ENCODE assay signal across 8 cellular contexts in genomic region chr16:90023078-90023447, GRCh38. TPM values are rescaled to one million over a fixed set of nuclear protein-coding genes. Genes with fewer than 3 reads are reported as not detected.
DNase-seq lines count a peak whose midpoint lies in the region; ATAC-seq and TF ChIP-seq lines count a peak whose summit lies in the region.

No MANE protein-coding gene starts in this region.

- H3K9me3 ChIP-seq in BLaER1 = no peaks in the 10 kb centered on the region
- no peaks in the 10 kb centered on the region for H3K9me3 ChIP-seq in OCI-LY1 (ENCODE audit: low read length)
- no peaks in the 10 kb centered on the region for H3K9me3 ChIP-seq in endodermal cell (ENCODE audit: control insufficient read depth, low read length)

- H3K36me3 Mint-ChIP-seq in endodermal cell (ENCODE audit: low read depth) (no peaks in the 10 kb centered on the region), nephron (ENCODE audit: low read depth) (no peaks in the 10 kb centered on the region)

- H3K4me1 ChIP-seq in BLaER1 (peaks cover 71% of the 10 kb centered on the region), OCI-LY1 (ENCODE audit: insufficient read depth, low read length, severe bottlenecking) (peaks cover 28% of the 10 kb centered on the region), endodermal cell (ENCODE audit: control insufficient read depth, insufficient read depth, low read length) (peaks cover 8% of the 10 kb centered on the region)

- ATAC-seq in GM19035 (IDR thresholded peaks at IDR 0.05; ENCODE audit: unreplicated experiment) = no peak
- no peak for ATAC-seq in GM19455 (IDR thresholded peaks at IDR 0.05; ENCODE audit: unreplicated experiment)

- peak overlapping the region; percentile 74 for H3K4me3 ChIP-seq in BLaER1
- H3K4me3 ChIP-seq in OCI-LY1 (ENCODE audit: low read depth, low read length, poor library complexity, severe bottlenecking) = peak overlapping the region; percentile 62
- H3K4me3 ChIP-seq in endodermal cell (ENCODE audit: low read length) = peak overlapping the region; percentile 88

- H3K27ac ChIP-seq in BLaER1 (peak overlapping the region; percentile 71), OCI-LY1 (ENCODE audit: low read depth, low read length, poor library complexity, severe bottlenecking) (no peak overlapping the region), endodermal cell (ENCODE audit: low read depth, low read length) (peak overlapping the region; percentile 1)

- H3K27ac Mint-ChIP-seq in endodermal cell (no peak overlapping the region), nephron (peak overlapping the region in 1 of 3 experiments; percentile 60)

- no peaks in the 10 kb centered on the region for H3K79me2 ChIP-seq in OCI-LY1 (ENCODE audit: insufficient read depth, low read length)

- H4K20me1 ChIP-seq in BLaER1 = peaks cover 18% of the 10 kb centered on the region
- H4K20me1 ChIP-seq in OCI-LY1 (ENCODE audit: insufficient read depth, low read length) = no peaks in the 10 kb centered on the region

- no peaks in the 10 kb centered on the region for H3K9me3 Mint-ChIP-seq in endodermal cell
- no peaks in the 10 kb centered on the region for H3K9me3 Mint-ChIP-seq in nephron

- H3K9ac ChIP-seq in BLaER1 = peak overlapping the region; percentile 84
- H3K9ac ChIP-seq in OCI-LY1 (ENCODE audit: low read length) = peak overlapping the region; percentile 40; the same call in 1 of the 2 replicates
- H3K9ac ChIP-seq in endodermal cell (ENCODE audit: extremely low read depth, low read length, poor library complexity, severe bottlenecking) = peak overlapping the region; percentile 62

- peaks cover 7% of the 10 kb centered on the region; the same call in 1 of the 2 replicates for H3F3A ChIP-seq in OCI-LY1 (ENCODE audit: insufficient read depth, low read length)

- DNase-seq in endodermal cell (no peak), dedifferentiated amniotic fluid mesenchymal stem cell (ENCODE audit: extremely low spot score) (no peak), T1000 (lab: John Stamatoyannopoulos, UW) (no peak)

- H3K4me2 ChIP-seq in BLaER1 = peak overlapping the region; percentile 97
- peak overlapping the region; percentile 60 for H3K4me2 ChIP-seq in OCI-LY1 (ENCODE audit: low read length)

- 68 to 81% methylated on average over 5 to 7 of the region's 7 CpGs for WGBS in endodermal cell (ENCODE audit: insufficient coverage in 1 of 2, insufficient read length in 1 of 2), 2 experiments

- H3K27me3 ChIP-seq in BLaER1 (peaks cover 19% of the 10 kb centered on the region), OCI-LY1 (ENCODE audit: insufficient read depth, low read length) (0 out of 2 replicates have a peak, but pooled peaks cover 7% of the 10 kb centered on the region), endodermal cell (ENCODE audit: control insufficient read depth, insufficient read depth, low read length, poor library complexity, severe bottlenecking) (no peaks in the 10 kb centered on the region)

- H3K9me2 ChIP-seq in OCI-LY1 (ENCODE audit: low read depth, low read length) = no peaks in the 10 kb centered on the region

- H3K4me1 Mint-ChIP-seq in endodermal cell (peaks cover 21% of the 10 kb centered on the region), nephron (peaks cover 28% of the 10 kb centered on the region)

- H2AFZ ChIP-seq in OCI-LY1 (ENCODE audit: low read length) = no peak overlapping the region

- H3K36me3 ChIP-seq in BLaER1 = no peaks in the 10 kb centered on the region
- H3K36me3 ChIP-seq in OCI-LY1 (ENCODE audit: insufficient read depth, low read length) = no peaks in the 10 kb centered on the region; the same call in 1 of the 2 replicates
- H3K36me3 ChIP-seq in endodermal cell (ENCODE audit: control insufficient read depth, insufficient read depth, low read length) = no peaks in the 10 kb centered on the region

- peak overlapping the region; percentile 67 for H3K4me3 Mint-ChIP-seq in endodermal cell
- peak overlapping the region in 2 of 3 experiments; percentile 49 to 64 for H3K4me3 Mint-ChIP-seq in nephron

- TF ChIP-seq CTCF in OCI-LY1 (IDR thresholded peaks at IDR 0.05; ENCODE audit: low read length) = no peak
- TF ChIP-seq CTCF in endodermal cell (conservative IDR thresholded peaks at IDR 0.05) = no peak
- TF ChIP-seq CTCF in nephron (IDR thresholded peaks at IDR 0.05; ENCODE audit: unreplicated experiment in 3 of 3) = no peak

- no peaks in the 10 kb centered on the region for H3K27me3 Mint-ChIP-seq in endodermal cell (ENCODE audit: insufficient read depth)
- peaks cover 36% of the 10 kb centered on the region for H3K27me3 Mint-ChIP-seq in nephron (ENCODE audit: low read depth)

RNA-seq across cellular contexts. Expression of gene DBNDD1, which starts 3.8 kb away (rescaled TPM):
- 10 to 100 TPM; 31.5 to 32.5 TPM for total RNA-seq in endodermal cell
- polyA plus RNA-seq in endodermal cell (2013, experiment 1 of 2) = 29.9 TPM
- 27.8 TPM for polyA plus RNA-seq in endodermal cell (2013, experiment 2 of 2)

RNA-seq across cellular contexts. Expression of gene PRDM7, which starts 54.1 kb away (rescaled TPM):
- total RNA-seq in endodermal cell = not detected
- not detected for polyA plus RNA-seq in endodermal cell (2013, experiment 1 of 2)
- polyA plus RNA-seq in endodermal cell (2013, experiment 2 of 2) = not detected
